9 cellular contexts compared by ENCODE assay signal in the genomic region with DNA sequence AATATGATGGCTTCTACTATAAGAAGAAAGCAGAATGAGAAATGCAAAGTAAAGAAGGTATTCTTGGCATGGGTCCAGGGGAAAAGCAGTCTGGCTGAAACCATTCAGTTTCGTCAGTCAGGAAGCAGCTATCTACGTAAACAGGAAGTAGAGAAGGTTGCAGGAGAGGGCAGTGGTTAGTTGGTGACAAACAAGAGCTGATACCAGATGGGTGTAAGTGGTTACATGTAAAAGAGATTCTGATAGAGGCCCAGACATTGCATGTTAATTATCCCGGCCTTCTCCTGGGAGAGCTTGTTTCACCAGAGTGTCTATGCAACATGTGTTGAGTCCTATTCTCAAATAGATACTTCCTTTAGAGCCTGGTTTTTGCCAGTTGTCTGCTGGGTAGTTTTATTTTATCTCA. TPM values are rescaled to one million over a fixed set of nuclear protein-coding genes. Genes with fewer than 3 reads are reported as not detected.
DNase-seq lines count a peak whose midpoint lies in the region; ATAC-seq and TF ChIP-seq lines count a peak whose summit lies in the region.
"Had no signal": no experiment of that assay in that cellular context is flagged by ENCODE, and none has a peak within 500 bp of the region (broad histone marks: within the 10 kb centered on the region; RNA-seq: fewer than 3 reads in every experiment).

No MANE protein-coding gene starts in this region.

- H3K27ac Mint-ChIP-seq in T-helper 2 cell treated with Interferon-gamma antibody and Interleukin-4, amounts not matched to agents 5 μg/mL and 100 μg/mL, for 36 hours, result peak overlapping the region; percentile 90
- peak overlapping the region; percentile 91 to 94 for H3K27ac Mint-ChIP-seq in natural killer cell treated with Interleukin-12 subunit alpha and Interleukin-12 subunit beta and Interleukin-15 and Interleukin-18, amount 100 ng/mL, for 72 hours

- no peak overlapping the region for H3K9ac ChIP-seq in KMS-11

- H3K4me1 ChIP-seq in KMS-11 (ENCODE audit: low read depth, poor library complexity, severe bottlenecking), result peaks cover 56% of the 10 kb centered on the region
- no peaks in the 10 kb centered on the region for H3K4me1 ChIP-seq in HAP-1

- H3K27me3 Mint-ChIP-seq in T-helper 2 cell treated with Interferon-gamma antibody and Interleukin-4, amounts not matched to agents 5 μg/mL and 100 μg/mL, for 36 hours (ENCODE audit: low read depth), result no peaks in the 10 kb centered on the region
- H3K27me3 Mint-ChIP-seq in natural killer cell treated with Interleukin-12 subunit alpha and Interleukin-12 subunit beta and Interleukin-15 and Interleukin-18, amount 100 ng/mL, for 72 hours, result no peaks in the 10 kb centered on the region

- H2AFZ ChIP-seq in KMS-11 (ENCODE audit: low read depth), result no peak overlapping the region

- H3K4me3 ChIP-seq in KMS-11 (IDR thresholded peaks at IDR 0.05; ENCODE audit: insufficient read depth, low read depth, low read length) (no peak overlapping the region), HAP-1 (no peak overlapping the region)

- H3K9me3 ChIP-seq in HAP-1, result no peaks in the 10 kb centered on the region

- H3K4me3 Mint-ChIP-seq in T-helper 2 cell treated with Interferon-gamma antibody and Interleukin-4, amounts not matched to agents 5 μg/mL and 100 μg/mL, for 36 hours, result peak overlapping the region; percentile 60
- H3K4me3 Mint-ChIP-seq in natural killer cell treated with Interleukin-12 subunit alpha and Interleukin-12 subunit beta and Interleukin-15 and Interleukin-18, amount 100 ng/mL, for 72 hours, result peak overlapping the region; percentile 81

- no peaks in the 10 kb centered on the region for H3K36me3 ChIP-seq in KMS-11 (ENCODE audit: insufficient read depth)
- no peaks in the 10 kb centered on the region for H3K36me3 ChIP-seq in HAP-1 (replicated peaks)

- DNase-seq in ELR (ENCODE audit: low read depth) (peak; percentile 47), OCI-M2 (lab: John Stamatoyannopoulos, UW; ENCODE audit: unreplicated experiment) (no peak), HAP-1 (ENCODE audit: low spot score in 2 of 2) (no peak)
- DNase-seq in T-helper 2 cell treated with Interferon-gamma antibody and Interleukin-4, amounts not matched to agents 5 μg/mL and 100 μg/mL, for 36 hours (ENCODE audit: low spot score), result peak; percentile 74
- peak; percentile 94 for DNase-seq in central memory CD4-positive, alpha-beta T cell
- DNase-seq in natural killer cell treated with Interleukin-12 subunit alpha and Interleukin-12 subunit beta and Interleukin-15 and Interleukin-18, amount 100 ng/mL, for 72 hours (ENCODE audit: low spot score), result peak; percentile 86

- H3K36me3 Mint-ChIP-seq in T-helper 2 cell treated with Interferon-gamma antibody and Interleukin-4, amounts not matched to agents 5 μg/mL and 100 μg/mL, for 36 hours (ENCODE audit: low read depth), result peaks cover 77% of the 10 kb centered on the region
- peaks cover 41% of the 10 kb centered on the region for H3K36me3 Mint-ChIP-seq in natural killer cell treated with Interleukin-12 subunit alpha and Interleukin-12 subunit beta and Interleukin-15 and Interleukin-18, amount 100 ng/mL, for 72 hours

- H3K4me2 ChIP-seq in KMS-11, result peak overlapping the region; percentile 43

- peak overlapping the region; percentile 65 for H3K27ac ChIP-seq in KMS-11

- H3K27me3 ChIP-seq in KMS-11 (ENCODE audit: insufficient read depth, low read depth), result no peaks in the 10 kb centered on the region
- no peaks in the 10 kb centered on the region for H3K27me3 ChIP-seq in HAP-1 (ENCODE audit: low read depth)

- no peak for TF ChIP-seq CTCF in KMS-11 (conservative IDR thresholded peaks at IDR 0.05; ENCODE audit: low read depth, low read length)

- H3K79me2 ChIP-seq in KMS-11 (ENCODE audit: insufficient read depth, low read depth), result peaks cover 15% of the 10 kb centered on the region; the same call in 1 of the 2 replicates

- in situ Hi-C loops in HAP-1 (cut with MboI; ENCODE audit: low sequenced_read_pairs), result no loop called here

- peaks cover 33% of the 10 kb centered on the region for H3K9me3 Mint-ChIP-seq in T-helper 2 cell treated with Interferon-gamma antibody and Interleukin-4, amounts not matched to agents 5 μg/mL and 100 μg/mL, for 36 hours
- peaks cover 15% of the 10 kb centered on the region for H3K9me3 Mint-ChIP-seq in natural killer cell treated with Interleukin-12 subunit alpha and Interleukin-12 subunit beta and Interleukin-15 and Interleukin-18, amount 100 ng/mL, for 72 hours

- peaks cover 51% of the 10 kb centered on the region for H3K4me1 Mint-ChIP-seq in T-helper 2 cell treated with Interferon-gamma antibody and Interleukin-4, amounts not matched to agents 5 μg/mL and 100 μg/mL, for 36 hours (ENCODE audit: low read depth)
- H3K4me1 Mint-ChIP-seq in natural killer cell treated with Interleukin-12 subunit alpha and Interleukin-12 subunit beta and Interleukin-15 and Interleukin-18, amount 100 ng/mL, for 72 hours (ENCODE audit: low read depth in 2 of 2), result peaks cover 48 to 52% of the 10 kb centered on the region in 2 donors

- H4K20me1 ChIP-seq in KMS-11 (ENCODE audit: insufficient read depth), result no peaks in the 10 kb centered on the region

- peak; percentile 99 for ATAC-seq in GM21528 (IDR thresholded peaks at IDR 0.05; ENCODE audit: low FRiP score, unreplicated experiment)
- peak; percentile 96 to 98 for ATAC-seq in natural killer cell treated with Interleukin-12 subunit alpha and Interleukin-12 subunit beta and Interleukin-15 and Interleukin-18, amount 100 ng/mL, for 72 hours
- ATAC-seq: Panc1 had no signal

RNA-seq across cellular contexts. Expression of gene PSMA1, which starts 58.4 kb away (rescaled TPM):
- total RNA-seq in natural killer cell treated with Interleukin-12 subunit alpha and Interleukin-12 subunit beta and Interleukin-15 and Interleukin-18, amount 100 ng/mL, for 72 hours, result 100 to 1,000 TPM; 219 to 259 TPM

Comparison
In these comparisons a context has a peak if more than half of its experiments do, and no peak if none do; other contexts are left out.
1. DNase-seq: peak in ELR (single experiment), T-helper 2 cell treated with Interferon-gamma antibody and Interleukin-4, amounts not matched to agents 5 μg/mL and 100 μg/mL, for 36 hours (single experiment), central memory CD4-positive, alpha-beta T cell (single experiment) and natural killer cell treated with Interleukin-12 subunit alpha and Interleukin-12 subunit beta and Interleukin-15 and Interleukin-18, amount 100 ng/mL, for 72 hours (single experiment); none in OCI-M2 (single experiment) and HAP-1 (0 of 2).